In genomic region chr14:88562831-88563686, GRCh38 we compare ENCODE assay signal across 1 cellular context.
A peak's percentile ranks its signal among the peaks of the same experiment; 100 is the strongest.
TF ChIP-seq lines count a peak whose summit lies in the region.

ZC3H14 (plus strand) TSS chr14:88563037; CDS start chr14:88563134, 97 bp downstream.

TF ChIP-seq in HepG2, 621 proteins besides CTCF, POLR2A, EP300 and RAD21 (continued from another document and continues in another):
- no peak; the same call in 1 of the 2 replicates for TF ChIP-seq ZBED4 (CRISPR knock-in tag; IDR thresholded peaks at IDR 0.05; ENCODE audit: borderline replicate concordance)
- TF ChIP-seq SNRNP70 (IDR thresholded peaks at IDR 0.05; ENCODE audit: low read depth, low read length) = no peak
- no peak; the same call in 1 of the 2 replicates for TF ChIP-seq ISL2 (CRISPR knock-in tag; IDR thresholded peaks at IDR 0.05)
- TF ChIP-seq PPARG (CRISPR knock-in tag; conservative IDR thresholded peaks at IDR 0.05) = no peak
- TF ChIP-seq ZBTB10 (CRISPR knock-in tag; IDR thresholded peaks at IDR 0.05; ENCODE audit: borderline replicate concordance) = peak; percentile 21; the same call in 1 of the 2 replicates
- peak; percentile 62; the same call in 1 of the 2 replicates for TF ChIP-seq ZNF569 (CRISPR knock-in tag; IDR thresholded peaks at IDR 0.05; ENCODE audit: borderline replicate concordance)
- TF ChIP-seq ZNF276 (CRISPR knock-in tag; IDR thresholded peaks at IDR 0.05; ENCODE audit: low read depth) = peak; percentile 82; the same call in 1 of the 2 replicates
- peak; percentile 79 for TF ChIP-seq SRSF1 (optimal IDR thresholded peaks at IDR 0.05; ENCODE audit: low read depth, low read length)
- peak; percentile 92 for TF ChIP-seq EED (CRISPR knock-in tag; IDR thresholded peaks at IDR 0.05)
- TF ChIP-seq WIZ (CRISPR knock-in tag; IDR thresholded peaks at IDR 0.05) = peak; percentile 51; the same call in 1 of the 2 replicates
- peak; percentile 72; the same call in 1 of the 2 replicates for TF ChIP-seq ZNF879 (CRISPR knock-in tag; IDR thresholded peaks at IDR 0.05)
- peak; percentile 85; the same call in 1 of the 2 replicates for TF ChIP-seq ZNF234 (CRISPR knock-in tag; conservative IDR thresholded peaks at IDR 0.05)
- peak; percentile 96 for TF ChIP-seq ZNF782 (CRISPR knock-in tag; IDR thresholded peaks at IDR 0.05; ENCODE audit: borderline replicate concordance)
- peak; percentile 92 for TF ChIP-seq CSRNP1 (CRISPR knock-in tag; IDR thresholded peaks at IDR 0.05)
- TF ChIP-seq CREBL2 (CRISPR knock-in tag; IDR thresholded peaks at IDR 0.05; ENCODE audit: borderline replicate concordance) = no peak; the same call in 1 of the 2 replicates
- TF ChIP-seq GFI1 (CRISPR knock-in tag; IDR thresholded peaks at IDR 0.05; ENCODE audit: borderline replicate concordance) = no peak; the same call in 1 of the 2 replicates
- TF ChIP-seq SIN3B (IDR thresholded peaks at IDR 0.05; ENCODE audit: low read length) = no peak
- TF ChIP-seq ZNF256 (CRISPR knock-in tag; conservative IDR thresholded peaks at IDR 0.05) = peak; percentile 81; the same call in 1 of the 2 replicates
- no peak for TF ChIP-seq TCF7L2 (IDR thresholded peaks at IDR 0.05; ENCODE audit: low read depth, low read length)
- TF ChIP-seq MAFK (conservative IDR thresholded peaks at IDR 0.05 in 1 of 2, IDR thresholded peaks at IDR 0.05 in 1 of 2; ENCODE audit: low read length in 2 of 2) = no peak
- TF ChIP-seq CBX1 (IDR thresholded peaks at IDR 0.05; ENCODE audit: low read depth) = peak; percentile 14
- peak; percentile 91 for TF ChIP-seq E2F5 (CRISPR knock-in tag; conservative IDR thresholded peaks at IDR 0.05)
- peak; percentile 61 for TF ChIP-seq ZBTB7B (CRISPR knock-in tag; IDR thresholded peaks at IDR 0.05)
- no peak for TF ChIP-seq ZNF572 (CRISPR knock-in tag; IDR thresholded peaks at IDR 0.05)
- TF ChIP-seq ZNF292 (CRISPR knock-in tag; IDR thresholded peaks at IDR 0.05; ENCODE audit: borderline replicate concordance, low read depth) = no peak
- peak; percentile 79; the same call in 1 of the 2 replicates for TF ChIP-seq ZNF841 (CRISPR knock-in tag; IDR thresholded peaks at IDR 0.05; ENCODE audit: borderline replicate concordance)
- no peak for TF ChIP-seq PHF5A (CRISPR knock-in tag; IDR thresholded peaks at IDR 0.05; ENCODE audit: low read depth, unreplicated experiment)
- no peak for TF ChIP-seq SMARCC2 (IDR thresholded peaks at IDR 0.05)
- TF ChIP-seq ZBTB7A (CRISPR knock-in tag; IDR thresholded peaks at IDR 0.05) = no peak; the same call in 1 of the 2 replicates
- TF ChIP-seq SYNCRIP (IDR thresholded peaks at IDR 0.05; ENCODE audit: insufficient read depth, low read depth, low read length) = no peak
- no peak for TF ChIP-seq KIAA2018 (CRISPR knock-in tag; IDR thresholded peaks at IDR 0.05; ENCODE audit: borderline replicate concordance)
- no peak for TF ChIP-seq BRF2 (CRISPR knock-in tag; IDR thresholded peaks at IDR 0.05)
- TF ChIP-seq SAP130 (CRISPR knock-in tag; IDR thresholded peaks at IDR 0.05; ENCODE audit: low read depth) = peak; percentile 81
- peak in 1 of 2 experiments; percentile 80; a peak in 1 of 4 replicates for TF ChIP-seq ATF4 (CRISPR knock-in tag; IDR thresholded peaks at IDR 0.05)
